In genomic region chr15:28664575-28664974, GRCh38 we compare ENCODE assay signal across 2 cellular contexts. TPM values are rescaled to one million over a fixed set of nuclear protein-coding genes. Genes with fewer than 3 reads are reported as not detected.
"Had no signal": no experiment of that assay in that cellular context is flagged by ENCODE, and none has a peak within 500 bp of the region (broad histone marks: within the 10 kb centered on the region; RNA-seq: fewer than 3 reads in every experiment).

No MANE protein-coding gene starts in this region.

RNA-seq across cellular contexts. Expression of gene GOLGA8M, which starts 47.6 kb away (rescaled TPM):
- total RNA-seq: activated B cell treated with CpG ODN at 0.5 μM for 24 hours, WTC11 had no signal
